ENCODE assay signal across 31 cellular contexts in genomic region chr12:117921922-117922777, GRCh38. TPM values are rescaled to one million over a fixed set of nuclear protein-coding genes. Genes with fewer than 3 reads are reported as not detected.
"Had no signal": no experiment of that assay in that cellular context is flagged by ENCODE, and none has a peak within 500 bp of the region (broad histone marks: within the 10 kb centered on the region; RNA-seq: fewer than 3 reads in every experiment).

No MANE protein-coding gene starts in this region.

- H3K27me3 ChIP-seq: colonic mucosa, gastrocnemius medialis, thyroid gland, vagina had no signal

- H3K36me3 ChIP-seq: colonic mucosa, gastrocnemius medialis, heart right ventricle, thyroid gland, vagina had no signal

- H3K4me3 ChIP-seq: colonic mucosa, gastrocnemius medialis, heart right ventricle, lung, psoas muscle, smooth muscle cell, thyroid gland, vagina had no signal

- ATAC-seq: esophagus mucosa; gastrocnemius medialis; psoas muscle; sciatic nerve; stimulated activated naive CD8-positive, alpha-beta T cell treated with anti-CD3 and anti-CD28 coated beads, Interleukin-15, amount 100 ng/mL, for 72 hours had no signal

- H3K9me3 ChIP-seq: colonic mucosa, gastrocnemius medialis, heart right ventricle, psoas muscle, thyroid gland, vagina had no signal

- H3K4me1 ChIP-seq: colonic mucosa, gastrocnemius medialis, heart right ventricle, psoas muscle, thyroid gland, vagina had no signal

- H3K27ac ChIP-seq: colonic mucosa, epithelial cell of prostate, gastrocnemius medialis, heart right ventricle, psoas muscle, thyroid gland, vagina had no signal

- FAIRE-seq: islet of Langerhans had no signal

- H3K27ac Mint-ChIP-seq: dendritic cell treated with granulocyte-macrophage colony-stimulating factor and Interleukin-4, amounts not matched to agents 40 ng/mL and 50 ng/mL, for 4 days; endodermal cell; memory B cell; natural killer cell had no signal

- H3K36me3 Mint-ChIP-seq: memory B cell, natural killer cell had no signal

- H3K9me3 Mint-ChIP-seq: central memory CD8-positive, alpha-beta T cell; endodermal cell; memory B cell; natural killer cell; stimulated activated naive CD8-positive, alpha-beta T cell treated with anti-CD3 and anti-CD28 coated beads, Interleukin-15, amount 100 ng/mL, for 72 hours had no signal

- H3K4me2 ChIP-seq: smooth muscle cell had no signal

- H3K27me3 Mint-ChIP-seq: dendritic cell treated with granulocyte-macrophage colony-stimulating factor and Interleukin-4, amounts not matched to agents 40 ng/mL and 50 ng/mL, for 4 days had no signal

- H3K4me3 Mint-ChIP-seq: central memory CD8-positive, alpha-beta T cell; dendritic cell treated with granulocyte-macrophage colony-stimulating factor and Interleukin-4, amounts not matched to agents 40 ng/mL and 50 ng/mL, for 4 days; endodermal cell; memory B cell; natural killer cell; neural crest cell; stimulated activated naive CD8-positive, alpha-beta T cell treated with anti-CD3 and anti-CD28 coated beads, Interleukin-15, amount 100 ng/mL, for 72 hours had no signal

- H3K4me1 Mint-ChIP-seq: central memory CD8-positive, alpha-beta T cell; endodermal cell; memory B cell; natural killer cell; stimulated activated naive CD8-positive, alpha-beta T cell treated with anti-CD3 and anti-CD28 coated beads, Interleukin-15, amount 100 ng/mL, for 72 hours had no signal

- DNase-seq: colonic mucosa; effector CD8-positive, alpha-beta T cell; endodermal cell; foreskin fibroblast; gastrocnemius medialis; kidney glomerular epithelial cell; natural killer cell; psoas muscle; retina; stimulated activated CD4-positive, alpha-beta T cell treated with anti-CD3 and anti-CD28 coated beads, Interleukin-12 subunit alpha, Interleukin-12 subunit beta, amount 100 ng/mL, for 4 hours; stimulated activated CD4-positive, alpha-beta T cell treated with anti-CD3 and anti-CD28 coated beads, Interleukin-1b, Interleukin-23, amount 100 ng/mL, for 48 hours; stimulated activated CD4-positive, alpha-beta T cell treated with anti-CD3 and anti-CD28 coated beads, Interleukin-4, amount 100 ng/mL, for 1 hour; stimulated activated CD8-positive, alpha-beta memory T cell treated with anti-CD3 and anti-CD28 coated beads, Interleukin-4, amount 100 ng/mL, for 48 hours; stimulated activated naive CD4-positive, alpha-beta T cell; stimulated activated naive CD8-positive, alpha-beta T cell treated with anti-CD3 and anti-CD28 coated beads, Interleukin-15, amount 100 ng/mL, for 72 hours; thyroid gland; trophoblast cell had no signal

RNA-seq across cellular contexts. Expression of gene KSR2, which starts 46.6 kb away (rescaled TPM):
- total RNA-seq: chondrocyte, natural killer cell, osteocyte, sciatic nerve had no signal
- polyA plus RNA-seq: heart right ventricle, smooth muscle cell had no signal
